Comparison of ENCODE assay signal across 2 cellular contexts in the genomic region with DNA sequence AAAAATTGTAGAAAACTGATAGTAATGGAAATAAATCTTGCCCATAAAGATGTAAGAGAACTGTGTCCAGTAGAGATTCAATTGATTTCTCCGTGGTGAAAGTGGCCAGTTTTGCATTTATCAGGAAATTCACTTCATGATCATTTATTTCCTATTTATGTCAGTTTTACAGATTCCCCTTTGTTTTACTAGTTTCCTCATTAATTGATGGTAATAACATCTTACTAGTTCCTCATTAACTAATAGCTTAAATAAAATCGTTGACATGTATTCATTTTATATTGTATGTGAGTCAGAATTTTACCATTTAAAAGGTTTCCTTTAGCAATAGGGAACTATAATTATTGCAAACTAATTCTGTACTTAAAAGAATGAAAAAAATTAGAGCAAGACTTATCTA.
TF ChIP-seq lines count a peak whose summit lies in the region.

No MANE protein-coding gene starts in this region.

TF ChIP-seq in HCT116, 20 proteins besides CTCF, POLR2A, EP300 and RAD21:
- no peak for TF ChIP-seq POLR2AphosphoS5 (IDR thresholded peaks at IDR 0.05; ENCODE audit: low read depth, low read length)
- no peak for TF ChIP-seq ELF1 (IDR thresholded peaks at IDR 0.05; ENCODE audit: borderline replicate concordance, low read depth)
- no peak for TF ChIP-seq ZFX (IDR thresholded peaks at IDR 0.05)
- no peak for TF ChIP-seq FOSL1 (IDR thresholded peaks at IDR 0.05; ENCODE audit: low read depth)
- TF ChIP-seq CEBPB (IDR thresholded peaks at IDR 0.05; ENCODE audit: low read depth) = no peak
- no peak for TF ChIP-seq SP1 (IDR thresholded peaks at IDR 0.05; ENCODE audit: low read depth)
- TF ChIP-seq MAX (IDR thresholded peaks at IDR 0.05) = no peak
- no peak for TF ChIP-seq SIN3A (IDR thresholded peaks at IDR 0.05; ENCODE audit: low read depth)
- TF ChIP-seq YY1 (IDR thresholded peaks at IDR 0.05; ENCODE audit: extremely low read depth, insufficient replicate concordance, low read depth, low read length) = no peak
- TF ChIP-seq, protein P1, sequence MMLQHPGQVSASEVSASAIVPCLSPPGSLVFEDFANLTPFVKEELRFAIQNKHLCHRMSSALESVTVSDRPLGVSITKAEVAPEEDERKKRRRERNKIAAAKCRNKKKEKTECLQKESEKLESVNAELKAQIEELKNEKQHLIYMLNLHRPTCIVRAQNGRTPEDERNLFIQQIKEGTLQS (IDR thresholded peaks at IDR 0.05) = no peak

TF ChIP-seq in K562, 482 proteins besides CTCF, POLR2A, EP300 and RAD21 (continued from another document):
- no peak for TF ChIP-seq NCOA2 (IDR thresholded peaks at IDR 0.05; ENCODE audit: partially characterized antibody in 2 of 2)
